In genomic region chrX:68077378-68077777, GRCh38 we compare ENCODE assay signal across 29 cellular contexts.
"Had no signal": no experiment of that assay in that cellular context is flagged by ENCODE, and none has a peak within 500 bp of the region (broad histone marks: within the 10 kb centered on the region; RNA-seq: fewer than 3 reads in every experiment).

No MANE protein-coding gene starts in this region.

- DNase-seq: naive thymus-derived CD8-positive, alpha-beta T cell; nephron progenitor cell; nucleus accumbens; posterior cingulate gyrus; psoas muscle; right cardiac atrium; spleen; stimulated activated CD4-positive, alpha-beta T cell treated with anti-CD3 and anti-CD28 coated beads, Interleukin-12 subunit alpha, Interleukin-12 subunit beta, amount 100 ng/mL, for 4 hours; stimulated activated CD4-positive, alpha-beta T cell treated with anti-CD3 and anti-CD28 coated beads, Interleukin-1b, Interleukin-23, amount 100 ng/mL, for 48 hours; stimulated activated CD4-positive, alpha-beta T cell treated with anti-CD3 and anti-CD28 coated beads, Interleukin-4, amount 100 ng/mL, for 1 hour; stimulated activated CD4-positive, alpha-beta T cell treated with anti-CD3 and anti-CD28 coated beads, Interleukin-4, amount 100 ng/mL, for 4 hours; stimulated activated CD8-positive, alpha-beta memory T cell treated with anti-CD3 and anti-CD28 coated beads, Interleukin-4, amount 100 ng/mL, for 48 hours; stimulated activated naive CD4-positive, alpha-beta T cell; stimulated activated naive CD8-positive, alpha-beta T cell treated with anti-CD3 and anti-CD28 coated beads, Interleukin-15, amount 100 ng/mL, for 72 hours; stimulated activated naive CD8-positive, alpha-beta T cell treated with anti-CD3 and anti-CD28 coated beads, Interleukin-15, Interleukin-2, amounts not matched to agents 100 U/mL and 50 U/mL, for 24 hours; substantia nigra; testis; tibial artery; transverse colon; upper lobe of right lung; uterus had no signal

- H3K4me2 ChIP-seq: smooth muscle cell had no signal

- H3K4me1 ChIP-seq: parathyroid adenoma, psoas muscle, spleen, suprapubic skin, testis, tibial artery, transverse colon, upper lobe of right lung, uterus had no signal

- H3K27me3 ChIP-seq: neutrophil, spleen, suprapubic skin, testis, tibial artery, transverse colon, upper lobe of right lung, uterus had no signal

- H3K9me3 ChIP-seq: neutrophil, psoas muscle, suprapubic skin, testis, transverse colon, upper lobe of right lung, uterus had no signal

- ATAC-seq: naive thymus-derived CD8-positive, alpha-beta T cell; natural killer cell treated with Interleukin-12 subunit alpha and Interleukin-12 subunit beta and Interleukin-15 and Interleukin-18, amount 100 ng/mL, for 72 hours; psoas muscle; right cardiac atrium; sciatic nerve; stimulated activated memory B cell treated with anti-CD40 and anti-IgM and Interleukin-4, amounts not matched to agents 10 μg/mL and 1 μg/mL and 100 μg/mL, for 72 hours; stimulated activated naive CD8-positive, alpha-beta T cell treated with anti-CD3 and anti-CD28 coated beads, Interleukin-15, amount 100 ng/mL, for 72 hours; stimulated activated naive CD8-positive, alpha-beta T cell treated with anti-CD3 and anti-CD28 coated beads, Interleukin-15, Interleukin-2, amounts not matched to agents 100 U/mL and 50 U/mL, for 24 hours; upper lobe of right lung had no signal

- H3K4me3 ChIP-seq: psoas muscle, skin epidermis, smooth muscle cell, spleen, suprapubic skin, testis, tibial artery, transverse colon, upper lobe of right lung, uterus had no signal

- H3K27ac ChIP-seq: neutrophil, parathyroid adenoma, psoas muscle, skin epidermis, spleen, suprapubic skin, testis, tibial artery, transverse colon, upper lobe of right lung, uterus had no signal

- H3K36me3 ChIP-seq: neutrophil, spleen, suprapubic skin, transverse colon, upper lobe of right lung, uterus had no signal
